In genomic region chr18:74069178-74070050, GRCh38 we compare ENCODE assay signal across 11 cellular contexts.
"Had no signal": no experiment of that assay in that cellular context is flagged by ENCODE, and none has a peak within 500 bp of the region (broad histone marks: within the 10 kb centered on the region; RNA-seq: fewer than 3 reads in every experiment).

No MANE protein-coding gene starts in this region.

- H3K9me3 ChIP-seq: upper lobe of left lung had no signal

- ATAC-seq: activated CD4-positive, alpha-beta T cell treated with anti-CD3 and anti-CD28 coated beads for 36 hours; sciatic nerve had no signal

- DNase-seq: activated CD4-positive, alpha-beta memory T cell treated with anti-CD3 and anti-CD28 coated beads, Interleukin-2, amount 10 ng/mL, durations not matched to agents 7 days and 5 days; activated CD4-positive, alpha-beta T cell treated with anti-CD3 and anti-CD28 coated beads for 36 hours; activated naive CD4-positive, alpha-beta T cell treated with anti-CD3 and anti-CD28 coated beads, Interleukin-2, amount 50 U/mL, for 16 hours; activated T-cell treated with anti-CD3 and anti-CD28 coated beads, Interleukin-2, amount 50 U/mL, for 24 hours; amniotic stem cell; central memory CD4-positive, alpha-beta T cell; effector CD8-positive, alpha-beta T cell; foreskin melanocyte had no signal

- H3K4me3 ChIP-seq: coronary artery, upper lobe of left lung had no signal

- H3K27me3 ChIP-seq: upper lobe of left lung had no signal

- H3K27ac ChIP-seq: coronary artery had no signal

- H3K36me3 ChIP-seq: upper lobe of left lung had no signal
